Comparison of ENCODE assay signal across 10 cellular contexts in the genomic region with DNA sequence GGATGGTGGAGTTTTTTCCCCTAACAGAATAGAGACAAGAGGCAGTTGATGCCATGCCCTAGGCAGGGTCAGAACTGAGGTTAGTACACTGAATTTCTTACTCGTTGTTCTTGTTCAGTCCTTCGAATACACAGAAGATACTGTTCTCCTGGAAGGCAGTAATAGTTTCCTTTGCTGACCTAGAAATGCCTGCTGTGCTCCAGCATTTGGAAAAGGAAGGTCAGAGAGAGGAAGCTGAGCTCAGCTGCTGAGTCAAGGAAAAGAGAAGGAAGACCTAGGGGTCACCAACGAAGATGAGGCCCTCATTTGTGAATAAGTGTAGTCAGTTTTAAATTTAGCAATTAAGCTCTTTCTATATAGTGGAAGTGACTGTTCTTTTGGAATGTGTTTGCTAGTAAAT.
DNase-seq lines count a peak whose midpoint lies in the region; ATAC-seq and TF ChIP-seq lines count a peak whose summit lies in the region.
"Had no signal": no experiment of that assay in that cellular context is flagged by ENCODE, and none has a peak within 500 bp of the region (broad histone marks: within the 10 kb centered on the region; RNA-seq: fewer than 3 reads in every experiment).

No MANE protein-coding gene starts in this region.

- DNase-seq in AG10803 (ENCODE audit: low read depth) (peak; percentile 65), SK-N-SH (no peak), fibroblast of villous mesenchyme (ENCODE audit: low read depth) (peak; percentile 78), osteocyte (ENCODE audit: extremely low spot score, unreplicated experiment) (no peak), NCI-H748 (lab: John Stamatoyannopoulos, UW; ENCODE audit: unreplicated experiment) (no peak), ACHN (no peak), AML-193 (lab: John Stamatoyannopoulos, UW) (no peak)
- DNase-seq: NCI-H187 had no signal

- in situ Hi-C loops in ACHN (cut with HindIII; ENCODE audit: low pct_ligation_motif_present, low pct_unique_long_range_greater_than_20kb, low sequenced_read_pairs), result no loop called here

- peak overlapping the region; percentile 35 for H3K9ac ChIP-seq in SK-N-SH
- H3K9ac ChIP-seq: BLaER1 had no signal

- no peaks in the 10 kb centered on the region for H3K9me3 Mint-ChIP-seq in osteocyte (ENCODE audit: unreplicated experiment)

- H3K4me3 Mint-ChIP-seq in osteocyte (ENCODE audit: unreplicated experiment), result peak overlapping the region; percentile 11

- H2AFZ ChIP-seq in SK-N-SH (ENCODE audit: low read depth), result peak overlapping the region; percentile 52; the same call in 1 of the 2 replicates

- peaks cover 62% of the 10 kb centered on the region for H3K4me1 Mint-ChIP-seq in osteocyte (ENCODE audit: unreplicated experiment)

- peaks cover 3% of the 10 kb centered on the region; the same call in 1 of the 2 replicates for H3K79me2 ChIP-seq in SK-N-SH (ENCODE audit: insufficient read depth)

- H3K27ac Mint-ChIP-seq in osteocyte (ENCODE audit: unreplicated experiment), result peak overlapping the region; percentile 94

- no peaks in the 10 kb centered on the region for H3K36me3 ChIP-seq in SK-N-SH (replicated peaks in 1 of 2; ENCODE audit: control insufficient read depth in 1 of 2, insufficient read depth in 2 of 2, low read length in 1 of 2)
- H3K36me3 ChIP-seq: BLaER1 had no signal

- WGBS in SK-N-SH (ENCODE audit: low lambda C conversion rate), result 65% methylated on average over 3 of the region's 3 CpGs

- no peak for TF ChIP-seq RAD21 in SK-N-SH (IDR thresholded peaks at IDR 0.05; ENCODE audit: low read length)

- H3K9me2 ChIP-seq in SK-N-SH, result no peaks in the 10 kb centered on the region

- H3K27ac ChIP-seq in SK-N-SH (ENCODE audit: low read depth in 2 of 2, low read length in 1 of 2), result peak overlapping the region; percentile 12 to 86
- H3K27ac ChIP-seq: BLaER1 had no signal

- H4K20me1 ChIP-seq in SK-N-SH (ENCODE audit: insufficient read depth), result no peaks in the 10 kb centered on the region
- H4K20me1 ChIP-seq: BLaER1 had no signal

- H3K4me1 ChIP-seq in SK-N-SH (ENCODE audit: control insufficient read depth in 1 of 2, insufficient read depth in 2 of 2, low read depth in 1 of 2, low read length in 1 of 2), result peaks cover 2 to 40% of the 10 kb centered on the region in 2 experiments; a peak in 3 of 4 replicates

- H3K4me3 ChIP-seq in AG10803 (ENCODE audit: low read length), result no peak overlapping the region
- no peak overlapping the region for H3K4me3 ChIP-seq in SK-N-SH (ENCODE audit: low read depth in 2 of 2, low read length in 1 of 2)
- H3K4me3 ChIP-seq in fibroblast of villous mesenchyme (ENCODE audit: low read depth, low read length), result no peak overlapping the region
- H3K4me3 ChIP-seq: BLaER1 had no signal

- no peaks in the 10 kb centered on the region for H3K36me3 Mint-ChIP-seq in osteocyte (ENCODE audit: unreplicated experiment)

- no peaks in the 10 kb centered on the region for H3K27me3 Mint-ChIP-seq in osteocyte (ENCODE audit: unreplicated experiment)

- TF ChIP-seq CTCF in AG10803 (conservative IDR thresholded peaks at IDR 0.05; ENCODE audit: low read length), result no peak
- no peak for TF ChIP-seq CTCF in SK-N-SH (IDR thresholded peaks at IDR 0.05)
- TF ChIP-seq CTCF in fibroblast of villous mesenchyme (IDR thresholded peaks at IDR 0.05; ENCODE audit: insufficient read depth, low read depth, low read length), result no peak
- TF ChIP-seq CTCF in osteocyte (IDR thresholded peaks at IDR 0.05), result no peak

- peak overlapping the region; percentile 27 for H3K4me2 ChIP-seq in SK-N-SH

- CTCF ChIA-PET in SK-N-SH (lab: Yijun Ruan, JAX), result interaction anchor here (1.5 to 2.3 kb wide), 2 partner anchors 324 to 325 kb away, joined by 4 to 5 read pairs; no protein-coding TSS in a partner anchor

- peaks cover 27% of the 10 kb centered on the region for H3F3A ChIP-seq in SK-N-SH (replicated peaks; ENCODE audit: insufficient read depth)

- no peak for TF ChIP-seq EP300 in SK-N-SH (IDR thresholded peaks at IDR 0.05; ENCODE audit: borderline replicate concordance in 1 of 2, low read depth in 1 of 2, low read length in 1 of 2)

- no peaks in the 10 kb centered on the region for H3K27me3 ChIP-seq in SK-N-SH (ENCODE audit: insufficient read depth)
- H3K27me3 ChIP-seq: BLaER1 had no signal

- POLR2A ChIA-PET in SK-N-SH (lab: Yijun Ruan, JAX), result no interaction called here

- no peaks in the 10 kb centered on the region for H3K9me3 ChIP-seq in SK-N-SH

- ATAC-seq in HG02852 (IDR thresholded peaks at IDR 0.05; ENCODE audit: unreplicated experiment), result no peak

TF ChIP-seq in SK-N-SH, 30 proteins besides CTCF, POLR2A, EP300 and RAD21:
- TF ChIP-seq SIN3A (IDR thresholded peaks at IDR 0.05; ENCODE audit: borderline replicate concordance, low read depth, low read length) (no peak), FOSL2 (IDR thresholded peaks at IDR 0.05; ENCODE audit: borderline replicate concordance, low read depth) (no peak), YY1 (IDR thresholded peaks at IDR 0.05; ENCODE audit: low read depth) (no peak), JUND (IDR thresholded peaks at IDR 0.05) (0 out of 2 replicates have a peak, but pooled peaks have one; percentile 11), TCF12 (IDR thresholded peaks at IDR 0.05) (no peak), FOXJ3 (CRISPR knock-in tag; IDR thresholded peaks at IDR 0.05) (no peak), RXRA (IDR thresholded peaks at IDR 0.05; ENCODE audit: borderline replicate concordance, low read depth) (peak; percentile 63; the same call in 1 of the 2 replicates), ELF1 (IDR thresholded peaks at IDR 0.05) (no peak), EZH2phosphoT487 (IDR thresholded peaks at IDR 0.05; ENCODE audit: borderline replicate concordance, low read depth) (no peak), GATA2 (CRISPR knock-in tag; IDR thresholded peaks at IDR 0.05) (no peak), CHD2 (IDR thresholded peaks at IDR 0.05; ENCODE audit: low read length, partially characterized antibody) (no peak), TAF1 (IDR thresholded peaks at IDR 0.05; ENCODE audit: borderline replicate concordance, low read depth, low read length) (no peak), RCOR1 (IDR thresholded peaks at IDR 0.05; ENCODE audit: low read length) (no peak), MEF2A (IDR thresholded peaks at IDR 0.05; ENCODE audit: borderline replicate concordance, low read depth) (0 out of 2 replicates have a peak, but pooled peaks have one; percentile 46)
- TF ChIP-seq, protein P1, sequence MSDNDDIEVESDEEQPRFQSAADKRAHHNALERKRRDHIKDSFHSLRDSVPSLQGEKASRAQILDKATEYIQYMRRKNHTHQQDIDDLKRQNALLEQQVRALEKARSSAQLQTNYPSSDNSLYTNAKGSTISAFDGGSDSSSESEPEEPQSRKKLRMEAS (IDR thresholded peaks at IDR 0.05; ENCODE audit: low read depth), result no peak
- TF ChIP-seq, protein P2, sequence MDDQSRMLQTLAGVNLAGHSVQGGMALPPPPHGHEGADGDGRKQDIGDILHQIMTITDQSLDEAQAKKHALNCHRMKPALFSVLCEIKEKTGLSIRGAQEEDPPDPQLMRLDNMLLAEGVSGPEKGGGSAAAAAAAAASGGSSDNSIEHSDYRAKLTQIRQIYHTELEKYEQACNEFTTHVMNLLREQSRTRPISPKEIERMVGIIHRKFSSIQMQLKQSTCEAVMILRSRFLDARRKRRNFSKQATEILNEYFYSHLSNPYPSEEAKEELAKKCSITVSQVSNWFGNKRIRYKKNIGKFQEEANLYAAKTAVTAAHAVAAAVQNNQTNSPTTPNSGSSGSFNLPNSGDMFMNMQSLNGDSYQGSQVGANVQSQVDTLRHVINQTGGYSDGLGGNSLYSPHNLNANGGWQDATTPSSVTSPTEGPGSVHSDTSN (IDR thresholded peaks at IDR 0.05), result no peak
- TF ChIP-seq, protein P3, sequence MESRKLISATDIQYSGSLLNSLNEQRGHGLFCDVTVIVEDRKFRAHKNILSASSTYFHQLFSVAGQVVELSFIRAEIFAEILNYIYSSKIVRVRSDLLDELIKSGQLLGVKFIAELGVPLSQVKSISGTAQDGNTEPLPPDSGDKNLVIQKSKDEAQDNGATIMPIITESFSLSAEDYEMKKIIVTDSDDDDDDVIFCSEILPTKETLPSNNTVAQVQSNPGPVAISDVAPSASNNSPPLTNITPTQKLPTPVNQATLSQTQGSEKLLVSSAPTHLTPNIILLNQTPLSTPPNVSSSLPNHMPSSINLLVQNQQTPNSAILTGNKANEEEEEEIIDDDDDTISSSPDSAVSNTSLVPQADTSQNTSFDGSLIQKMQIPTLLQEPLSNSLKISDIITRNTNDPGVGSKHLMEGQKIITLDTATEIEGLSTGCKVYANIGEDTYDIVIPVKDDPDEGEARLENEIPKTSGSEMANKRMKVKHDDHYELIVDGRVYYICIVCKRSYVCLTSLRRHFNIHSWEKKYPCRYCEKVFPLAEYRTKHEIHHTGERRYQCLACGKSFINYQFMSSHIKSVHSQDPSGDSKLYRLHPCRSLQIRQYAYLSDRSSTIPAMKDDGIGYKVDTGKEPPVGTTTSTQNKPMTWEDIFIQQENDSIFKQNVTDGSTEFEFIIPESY (IDR thresholded peaks at IDR 0.05; ENCODE audit: borderline replicate concordance, low read depth), result no peak
- TF ChIP-seq, protein P4, sequence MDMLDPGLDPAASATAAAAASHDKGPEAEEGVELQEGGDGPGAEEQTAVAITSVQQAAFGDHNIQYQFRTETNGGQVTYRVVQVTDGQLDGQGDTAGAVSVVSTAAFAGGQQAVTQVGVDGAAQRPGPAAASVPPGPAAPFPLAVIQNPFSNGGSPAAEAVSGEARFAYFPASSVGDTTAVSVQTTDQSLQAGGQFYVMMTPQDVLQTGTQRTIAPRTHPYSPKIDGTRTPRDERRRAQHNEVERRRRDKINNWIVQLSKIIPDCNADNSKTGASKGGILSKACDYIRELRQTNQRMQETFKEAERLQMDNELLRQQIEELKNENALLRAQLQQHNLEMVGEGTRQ (IDR thresholded peaks at IDR 0.05; ENCODE audit: borderline replicate concordance, low read depth, low read length), result no peak

Comparison
In these comparisons a context has a peak if more than half of its experiments do, and no peak if none do; other contexts are left out.
1. DNase-seq: peak in AG10803 (single experiment) and fibroblast of villous mesenchyme (single experiment); none in SK-N-SH (single experiment), osteocyte (single experiment), NCI-H748 (single experiment), ACHN (single experiment) and AML-193 (0 of 2).